ENCODE assay signal across 20 cellular contexts in the genomic region with DNA sequence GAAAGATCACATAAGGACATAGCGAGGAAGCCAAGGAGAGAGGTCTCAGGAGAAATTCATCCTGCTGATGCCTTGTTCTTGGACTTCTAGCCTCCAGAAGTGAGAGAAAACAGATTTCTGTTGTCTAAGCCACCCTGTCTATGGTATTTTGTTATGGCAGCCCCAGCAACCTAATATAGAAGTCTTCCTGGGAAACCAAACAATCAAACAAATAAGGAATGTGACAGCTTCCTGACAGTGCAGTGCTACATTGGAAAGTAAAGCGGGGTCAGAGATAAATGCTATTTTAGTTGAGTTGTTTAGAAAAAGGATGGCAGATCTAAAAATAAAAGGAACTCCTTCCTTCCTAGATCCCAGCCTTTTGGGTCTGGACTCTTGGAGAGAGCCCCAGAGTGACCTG.
DNase-seq lines count a peak whose midpoint lies in the region; ATAC-seq lines count a peak whose summit lies in the region.
"Had no signal": no experiment of that assay in that cellular context is flagged by ENCODE, and none has a peak within 500 bp of the region (broad histone marks: within the 10 kb centered on the region; RNA-seq: fewer than 3 reads in every experiment).

No MANE protein-coding gene starts in this region.

- H4K8ac ChIP-seq in mesenchymal stem cell (ENCODE audit: low read length) = no peak overlapping the region

- H3K4ac ChIP-seq in mesenchymal stem cell (ENCODE audit: low read depth in 1 of 2, low read length in 2 of 2) = peak overlapping the region in 1 of 2 experiments; percentile 15

- H2BK5ac ChIP-seq in mesenchymal stem cell (ENCODE audit: low read depth, low read length, poor library complexity, severe bottlenecking) = no peak overlapping the region

- H3K4me1 ChIP-seq in mesenchymal stem cell (ENCODE audit: control insufficient read depth, insufficient read depth, low read depth, low read length) = no peaks in the 10 kb centered on the region
- H3K4me1 ChIP-seq: A549; BE2C; BLaER1 treated with 17β-estradiol and CSF1 and Interleukin-3, amounts not matched to agents 10 nM and 100 nM had no signal

- H2BK15ac ChIP-seq in mesenchymal stem cell (ENCODE audit: low read depth, poor library complexity, severe bottlenecking) = no peak overlapping the region

- H3K14ac ChIP-seq in mesenchymal stem cell (ENCODE audit: low read length in 2 of 2) = no peak overlapping the region

- no peaks in the 10 kb centered on the region for H3K36me3 ChIP-seq in mesenchymal stem cell (ENCODE audit: control insufficient read depth in 1 of 2, insufficient read depth in 2 of 2, low read depth in 1 of 2, low read length in 2 of 2)
- H3K36me3 ChIP-seq: BE2C; BLaER1 treated with 17β-estradiol and CSF1 and Interleukin-3, amounts not matched to agents 10 nM and 100 nM had no signal

- no peak overlapping the region for H3K23ac ChIP-seq in mesenchymal stem cell (ENCODE audit: low read length in 2 of 2)

- H4K91ac ChIP-seq in mesenchymal stem cell (ENCODE audit: low read length) = no peak overlapping the region

- no peak overlapping the region for H2BK12ac ChIP-seq in mesenchymal stem cell (ENCODE audit: low read length in 2 of 2)

- H3K4me3 ChIP-seq in mesenchymal stem cell (ENCODE audit: insufficient read depth in 1 of 2, low read depth in 1 of 2, low read length in 2 of 2) = no peak overlapping the region
- H3K4me3 ChIP-seq: A549; BLaER1 treated with 17β-estradiol and CSF1 and Interleukin-3, amounts not matched to agents 10 nM and 100 nM; GM23248 had no signal

- H3K18ac ChIP-seq in mesenchymal stem cell (ENCODE audit: low read depth in 1 of 2, low read length in 2 of 2) = no peak overlapping the region

- H3K9ac ChIP-seq in mesenchymal stem cell (ENCODE audit: low read length) = no peak overlapping the region
- H3K9ac ChIP-seq: BLaER1 treated with 17β-estradiol and CSF1 and Interleukin-3, amounts not matched to agents 10 nM and 100 nM; GM23248 had no signal

- intact Hi-C loops in Right ventricle myocardium superior (cut with DNase I) (no loop called here), cardiac septum (cut with DNase I) (no loop called here), left ventricle myocardium superior (cut with micrococcal nuclease) (no loop called here)

- H3K79me1 ChIP-seq in mesenchymal stem cell (replicated peaks; ENCODE audit: low read length, poor library complexity, severe bottlenecking) = no peaks in the 10 kb centered on the region

- no peak for DNase-seq in Right ventricle myocardium superior
- no peak for DNase-seq in cardiac septum (ENCODE audit: low spot score)
- no peak for DNase-seq in left ventricle myocardium superior
- peak; percentile 33 for DNase-seq in mesenchymal stem cell
- no peak for DNase-seq in middle frontal gyrus (ENCODE audit: extremely low spot score, low spot score)
- DNase-seq in activated naive CD4-positive, alpha-beta T cell (lab: John Stamatoyannopoulos, UW) = no peak
- DNase-seq: 8988T; ACHN; AML-193; BE2C; CD4-positive, alpha-beta T cell; CD8-positive, alpha-beta memory T cell; DMS53; DMS79 treated with DMSO at 0.1 percent for 48 hours; GM23248; H7; HCEC 1CT had no signal

- WGBS in mesenchymal stem cell = 66% methylated on average over 2 of the region's 2 CpGs

- H2BK120ac ChIP-seq in mesenchymal stem cell (ENCODE audit: low read depth, low read length) = no peak overlapping the region

- H3K4me2 ChIP-seq in mesenchymal stem cell (ENCODE audit: low read length, poor library complexity, severe bottlenecking) = no peak overlapping the region
- H3K4me2 ChIP-seq: A549; BLaER1 treated with 17β-estradiol and CSF1 and Interleukin-3, amounts not matched to agents 10 nM and 100 nM had no signal

- no peak overlapping the region for H3K27ac ChIP-seq in mesenchymal stem cell (ENCODE audit: low read length, poor library complexity, severe bottlenecking)
- H3K27ac ChIP-seq: A549; BLaER1 treated with 17β-estradiol and CSF1 and Interleukin-3, amounts not matched to agents 10 nM and 100 nM; GM23248 had no signal

- H3K27me3 ChIP-seq in mesenchymal stem cell (ENCODE audit: control insufficient read depth in 1 of 2, insufficient read depth in 1 of 2, low read length in 2 of 2) = no peaks in the 10 kb centered on the region
- H3K27me3 ChIP-seq: BE2C; BLaER1 treated with 17β-estradiol and CSF1 and Interleukin-3, amounts not matched to agents 10 nM and 100 nM had no signal

- peak; percentile 71 for ATAC-seq in Right ventricle myocardium superior (ENCODE audit: poor library complexity)
- ATAC-seq in left ventricle myocardium superior = peak; percentile 67
- ATAC-seq in GM21529 (IDR thresholded peaks at IDR 0.05; ENCODE audit: unreplicated experiment) = no peak
- ATAC-seq: A549 had no signal

- no peaks in the 10 kb centered on the region for H3K9me3 ChIP-seq in mesenchymal stem cell (ENCODE audit: control insufficient read depth, low read length)
- H3K9me3 ChIP-seq: A549, BE2C had no signal

- H2AFZ ChIP-seq in mesenchymal stem cell (ENCODE audit: low read depth, low read length) = no peak overlapping the region
- H2AFZ ChIP-seq: GM23248 had no signal

- no peak overlapping the region for H2AK5ac ChIP-seq in mesenchymal stem cell (ENCODE audit: low read length, severe bottlenecking)
